Comparison of ENCODE assay signal across 1 cellular context in the genomic region with DNA sequence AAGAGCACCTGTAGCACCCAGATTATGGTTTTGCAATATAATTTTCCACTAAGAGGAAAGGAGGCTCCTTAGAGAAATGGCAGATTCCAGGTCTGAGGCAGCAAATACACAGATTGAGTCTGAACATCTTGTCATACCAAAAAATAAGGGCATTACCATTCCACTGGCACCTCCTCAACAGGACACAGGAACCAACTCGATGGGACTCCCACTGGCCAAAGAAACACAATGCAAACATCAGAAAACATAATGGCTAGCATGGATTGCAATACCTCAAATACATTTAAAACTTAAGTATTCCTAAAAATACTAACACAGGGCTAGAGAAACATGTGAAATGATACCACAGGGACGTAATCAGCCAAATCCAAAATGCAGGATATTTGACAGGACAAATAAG.
TF ChIP-seq lines count a peak whose summit lies in the region.

No MANE protein-coding gene starts in this region.

TF ChIP-seq in HCT116, 20 proteins besides CTCF, POLR2A, EP300 and RAD21 (continued from another document):
- TF ChIP-seq EZH2phosphoT487 (IDR thresholded peaks at IDR 0.05; ENCODE audit: borderline replicate concordance), result no peak
- TF ChIP-seq ZNF274 (IDR thresholded peaks at IDR 0.05; ENCODE audit: low read depth, low read length), result no peak
- TF ChIP-seq, protein P1, sequence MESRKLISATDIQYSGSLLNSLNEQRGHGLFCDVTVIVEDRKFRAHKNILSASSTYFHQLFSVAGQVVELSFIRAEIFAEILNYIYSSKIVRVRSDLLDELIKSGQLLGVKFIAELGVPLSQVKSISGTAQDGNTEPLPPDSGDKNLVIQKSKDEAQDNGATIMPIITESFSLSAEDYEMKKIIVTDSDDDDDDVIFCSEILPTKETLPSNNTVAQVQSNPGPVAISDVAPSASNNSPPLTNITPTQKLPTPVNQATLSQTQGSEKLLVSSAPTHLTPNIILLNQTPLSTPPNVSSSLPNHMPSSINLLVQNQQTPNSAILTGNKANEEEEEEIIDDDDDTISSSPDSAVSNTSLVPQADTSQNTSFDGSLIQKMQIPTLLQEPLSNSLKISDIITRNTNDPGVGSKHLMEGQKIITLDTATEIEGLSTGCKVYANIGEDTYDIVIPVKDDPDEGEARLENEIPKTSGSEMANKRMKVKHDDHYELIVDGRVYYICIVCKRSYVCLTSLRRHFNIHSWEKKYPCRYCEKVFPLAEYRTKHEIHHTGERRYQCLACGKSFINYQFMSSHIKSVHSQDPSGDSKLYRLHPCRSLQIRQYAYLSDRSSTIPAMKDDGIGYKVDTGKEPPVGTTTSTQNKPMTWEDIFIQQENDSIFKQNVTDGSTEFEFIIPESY (IDR thresholded peaks at IDR 0.05; ENCODE audit: extremely low read depth, insufficient replicate concordance, low read length), result no peak
- TF ChIP-seq REST (IDR thresholded peaks at IDR 0.05; ENCODE audit: low read depth), result no peak
- no peak for TF ChIP-seq SP1 (IDR thresholded peaks at IDR 0.05; ENCODE audit: low read depth)
- no peak for TF ChIP-seq EGR1 (IDR thresholded peaks at IDR 0.05; ENCODE audit: low read depth)
- no peak for TF ChIP-seq JUND (IDR thresholded peaks at IDR 0.05)
- TF ChIP-seq FOSL1 (IDR thresholded peaks at IDR 0.05; ENCODE audit: low read depth), result no peak
- no peak for TF ChIP-seq CEBPB (IDR thresholded peaks at IDR 0.05; ENCODE audit: low read depth)
- TF ChIP-seq SIN3A (IDR thresholded peaks at IDR 0.05; ENCODE audit: low read depth), result no peak
- TF ChIP-seq EZH2 (IDR thresholded peaks at IDR 0.05), result no peak
- TF ChIP-seq CBX3 (IDR thresholded peaks at IDR 0.05; ENCODE audit: low read depth), result no peak
- TF ChIP-seq, protein P2, sequence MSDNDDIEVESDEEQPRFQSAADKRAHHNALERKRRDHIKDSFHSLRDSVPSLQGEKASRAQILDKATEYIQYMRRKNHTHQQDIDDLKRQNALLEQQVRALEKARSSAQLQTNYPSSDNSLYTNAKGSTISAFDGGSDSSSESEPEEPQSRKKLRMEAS (IDR thresholded peaks at IDR 0.05), result no peak
- TF ChIP-seq, protein P3, sequence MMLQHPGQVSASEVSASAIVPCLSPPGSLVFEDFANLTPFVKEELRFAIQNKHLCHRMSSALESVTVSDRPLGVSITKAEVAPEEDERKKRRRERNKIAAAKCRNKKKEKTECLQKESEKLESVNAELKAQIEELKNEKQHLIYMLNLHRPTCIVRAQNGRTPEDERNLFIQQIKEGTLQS (IDR thresholded peaks at IDR 0.05), result no peak
- no peak for TF ChIP-seq SRF (IDR thresholded peaks at IDR 0.05; ENCODE audit: low read depth)
- TF ChIP-seq TCF7L2 (IDR thresholded peaks at IDR 0.05; ENCODE audit: borderline replicate concordance, extremely low read depth, insufficient read depth, insufficient read length), result no peak
- TF ChIP-seq ELF1 (IDR thresholded peaks at IDR 0.05; ENCODE audit: borderline replicate concordance, low read depth), result no peak
